ENCODE assay signal across 8 cellular contexts in genomic region chr6:80607814-80608391, GRCh38.
DNase-seq lines count a peak whose midpoint lies in the region; ATAC-seq and TF ChIP-seq lines count a peak whose summit lies in the region.

No MANE protein-coding gene starts in this region.

- DNase-seq in SIG-M5 treated with dmso at 0.1 percent for 504 hours (lab: John Stamatoyannopoulos, UW; ENCODE audit: unreplicated experiment) (peak; percentile 62), SIG-M5 (lab: John Stamatoyannopoulos, UW) (no peak), cardiac fibroblast (ENCODE audit: low read depth in 2 of 2) (peak; percentile 91 to 93), kidney tubule cell (ENCODE audit: low spot score) (peak; percentile 50), vagina (ENCODE audit: extremely low spot score in 2 of 2) (no peak)
- no peak for DNase-seq in activated naive CD4-positive, alpha-beta T cell (lab: John Stamatoyannopoulos, UW)
- no peak for DNase-seq in activated naive CD4-positive, alpha-beta T cell treated with Interleukin-2 at 50 U/mL for 16 hours

- no peaks in the 10 kb centered on the region for H3K9me3 ChIP-seq in vagina

- TF ChIP-seq CTCF in cardiac fibroblast (IDR thresholded peaks at IDR 0.05; ENCODE audit: low read depth, low read length) (no peak), vagina (IDR thresholded peaks at IDR 0.05) (no peak)

- H3K27me3 ChIP-seq in vagina, result no peaks in the 10 kb centered on the region

- intact Hi-C loops in vagina (cut with DNase I), result no loop called here

- peak overlapping the region; percentile 47 for H3K27ac ChIP-seq in vagina

- H3K36me3 ChIP-seq in vagina, result no peaks in the 10 kb centered on the region

- no peak for ATAC-seq in GM18498 (IDR thresholded peaks at IDR 0.05; ENCODE audit: unreplicated experiment)

- peaks cover 14% of the 10 kb centered on the region for H3K4me1 ChIP-seq in vagina

- H3K4me3 ChIP-seq in cardiac fibroblast (replicated peaks in 1 of 2; ENCODE audit: low read depth in 2 of 2, low read length in 2 of 2) (no peak overlapping the region), vagina (no peak overlapping the region)

- TF ChIP-seq POLR2A in vagina (IDR thresholded peaks at IDR 0.05), result no peak

Comparison
In these comparisons a context has a peak if more than half of its experiments do, and no peak if none do; other contexts are left out.
1. DNase-seq: peak in SIG-M5 treated with dmso at 0.1 percent for 504 hours (single experiment), cardiac fibroblast (2 of 2) and kidney tubule cell (single experiment); none in SIG-M5 (single experiment), vagina (0 of 2), activated naive CD4-positive, alpha-beta T cell (0 of 4) and activated naive CD4-positive, alpha-beta T cell treated with Interleukin-2 at 50 U/mL for 16 hours (single experiment).